ENCODE assay signal across 27 cellular contexts in genomic region chr2:30931841-30932407, GRCh38.
"Had no signal": no experiment of that assay in that cellular context is flagged by ENCODE, and none has a peak within 500 bp of the region (broad histone marks: within the 10 kb centered on the region; RNA-seq: fewer than 3 reads in every experiment).

No MANE protein-coding gene starts in this region.

- H3K27ac ChIP-seq: left lung, lower lobe of right lung, ovary, right atrium auricular region, right lobe of liver, tibial nerve, uterus had no signal

- H3K4me3 Mint-ChIP-seq: immature natural killer cell; nephron; neural crest cell; stimulated activated memory B cell treated with anti-CD40 and anti-IgM and Interleukin-4, amounts not matched to agents 10 μg/mL and 1 μg/mL and 100 μg/mL, for 72 hours; stimulated activated naive CD8-positive, alpha-beta T cell treated with anti-CD3 and anti-CD28 coated beads, Interleukin-15, amount 100 ng/mL, for 72 hours; type B pancreatic cell had no signal

- H3K27me3 ChIP-seq: left lung, neutrophil, ovary, right atrium auricular region, right lobe of liver, tibial nerve, uterus had no signal

- H3K36me3 Mint-ChIP-seq: immature natural killer cell; stimulated activated memory B cell treated with anti-CD40 and anti-IgM and Interleukin-4, amounts not matched to agents 10 μg/mL and 1 μg/mL and 100 μg/mL, for 72 hours; type B pancreatic cell had no signal

- H3K4me1 Mint-ChIP-seq: nephron, neural crest cell had no signal

- ATAC-seq: left colon, lower lobe of right lung had no signal

- H3K9me3 Mint-ChIP-seq: immature natural killer cell; nephron; neural crest cell; stimulated activated memory B cell treated with anti-CD40 and anti-IgM and Interleukin-4, amounts not matched to agents 10 μg/mL and 1 μg/mL and 100 μg/mL, for 72 hours; stimulated activated naive CD8-positive, alpha-beta T cell treated with anti-CD3 and anti-CD28 coated beads, Interleukin-15, amount 100 ng/mL, for 72 hours; type B pancreatic cell had no signal

- H3K9me3 ChIP-seq: left lung, lower lobe of right lung, neutrophil, ovary, right atrium auricular region, right lobe of liver, tibial nerve, uterus had no signal

- H3K4me3 ChIP-seq: left lung, lower lobe of right lung, ovary, right atrium auricular region, right lobe of liver, smooth muscle cell, tibial nerve, uterus had no signal

- H3K36me3 ChIP-seq: left lung, lower lobe of right lung, ovary, right atrium auricular region, right lobe of liver, tibial nerve, uterus had no signal

- DNase-seq: hypothalamus; immature natural killer cell; kidney; left colon; left lung; lower lobe of right lung; mammary epithelial cell; mesenchymal stem cell; ovary; right lobe of liver; stimulated activated CD4-positive, alpha-beta T cell treated with anti-CD3 and anti-CD28 coated beads, Interleukin-1b, Interleukin-23, amount 100 ng/mL, for 48 hours; stimulated activated CD4-positive, alpha-beta T cell treated with anti-CD3 and anti-CD28 coated beads, Interleukin-2, amount 100 ng/mL, for 48 hours; stimulated activated CD4-positive, alpha-beta T cell treated with anti-CD3 and anti-CD28 coated beads, Interleukin-4, amount 100 ng/mL, for 4 hours; stimulated activated CD8-positive, alpha-beta memory T cell treated with anti-CD3 and anti-CD28 coated beads, Interleukin-4, amount 100 ng/mL, for 48 hours; stimulated activated naive CD4-positive, alpha-beta T cell treated with Interleukin-2 at 50 U/mL for 16 hours; substantia nigra; uterus had no signal

- H3K27ac Mint-ChIP-seq: immature natural killer cell; nephron; progenitor cell of endocrine pancreas; stimulated activated memory B cell treated with anti-CD40 and anti-IgM and Interleukin-4, amounts not matched to agents 10 μg/mL and 1 μg/mL and 100 μg/mL, for 72 hours; type B pancreatic cell had no signal

- H3K4me1 ChIP-seq: left lung, lower lobe of right lung, right atrium auricular region, right lobe of liver, tibial nerve, uterus had no signal

- H3K27me3 Mint-ChIP-seq: stimulated activated memory B cell treated with anti-CD40 and anti-IgM and Interleukin-4, amounts not matched to agents 10 μg/mL and 1 μg/mL and 100 μg/mL, for 72 hours; stimulated activated naive CD8-positive, alpha-beta T cell treated with anti-CD3 and anti-CD28 coated beads, Interleukin-15, amount 100 ng/mL, for 72 hours; type B pancreatic cell had no signal
